In the genomic region with DNA sequence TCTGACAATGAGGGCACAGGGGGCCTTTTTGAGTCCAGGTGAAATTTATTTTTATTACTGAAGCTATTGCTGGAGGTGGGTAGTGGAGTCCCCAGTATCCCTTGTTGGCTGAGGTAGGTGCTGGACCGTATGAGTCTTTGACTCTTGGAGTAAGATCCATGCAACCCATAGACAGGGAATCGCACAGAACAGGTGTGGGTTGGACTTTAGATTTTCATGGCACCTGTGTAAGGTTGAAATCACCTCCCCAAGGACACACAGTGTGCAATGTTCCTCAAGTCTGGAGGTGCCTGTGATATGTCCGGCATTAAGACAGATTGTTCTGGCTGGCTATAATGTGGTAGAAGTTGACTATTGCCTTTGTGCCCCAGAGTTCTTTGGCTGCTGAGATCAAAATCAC, we compare ENCODE assay signal across 36 cellular contexts. TPM values are rescaled to one million over a fixed set of nuclear protein-coding genes. Genes with fewer than 3 reads are reported as not detected.
"Had no signal": no experiment of that assay in that cellular context is flagged by ENCODE, and none has a peak within 500 bp of the region (broad histone marks: within the 10 kb centered on the region; RNA-seq: fewer than 3 reads in every experiment).

No MANE protein-coding gene starts in this region.

- H3K9me3 ChIP-seq: adrenal gland had no signal

- H3K36me3 ChIP-seq: adrenal gland, cardiac muscle cell had no signal

- H3K27ac ChIP-seq: adrenal gland, cardiac muscle cell, VCaP had no signal

- H3K4me3 ChIP-seq: adrenal gland, cardiac muscle cell had no signal

- ATAC-seq: activated CD8-positive, alpha-beta T cell treated with anti-CD3 and anti-CD28 coated beads for 36 hours; activated naive CD4-positive, alpha-beta T cell treated with anti-CD3 and anti-CD28 coated beads, Interleukin-2, amount 50 U/mL, for 72 hours; activated T-cell treated with anti-CD3 and anti-CD28 coated beads, Interleukin-2, amount 50 U/mL, for 4 hours; activated T-cell treated with anti-CD3 and anti-CD28 coated beads, Interleukin-2, amount 50 U/mL, for 72 hours; activated T-helper 17 cell treated with anti-CD3 and anti-CD28 coated beads, Interleukin-2, amount 50 U/mL, for 72 hours had no signal

- H3K27me3 ChIP-seq: adrenal gland, cardiac muscle cell had no signal

- H3K4me1 ChIP-seq: adrenal gland had no signal

- DNase-seq: activated B cell treated with CpG ODN at 0.5 μM for 24 hours; activated CD4-positive, alpha-beta memory T cell treated with anti-CD3 and anti-CD28 coated beads for 36 hours; activated CD4-positive, alpha-beta T cell treated with anti-CD3 and anti-CD28 coated beads for 4 hours; activated CD4-positive, alpha-beta T cell treated with anti-CD3 and anti-CD28 coated beads, Interleukin-2, amount 50 U/mL, for 1 hour; activated CD4-positive, alpha-beta T cell treated with anti-CD3 and anti-CD28 coated beads, Interleukin-2, amount 50 U/mL, for 4 hours; activated CD4-positive, CD25-positive, alpha-beta regulatory T cell treated with anti-CD3 and anti-CD28 coated beads, Interleukin-2, amount 50 U/mL, for 72 hours; activated CD8-positive, alpha-beta memory T cell treated with anti-CD3 and anti-CD28 coated beads, Interleukin-2, amount 50 U/mL, for 4 hours; activated CD8-positive, alpha-beta T cell treated with anti-CD3 and anti-CD28 coated beads for 36 hours; activated effector memory CD4-positive, alpha-beta T cell treated with anti-CD3 and anti-CD28 coated beads, Interleukin-2, amount 50 U/mL, for 16 hours; activated gamma-delta T cell treated with Interleukin-2 at 50 U/mL for 16 hours; activated naive CD4-positive, alpha-beta T cell; activated naive CD4-positive, alpha-beta T cell treated with anti-CD3 and anti-CD28 coated beads for 36 hours; activated naive CD4-positive, alpha-beta T cell treated with anti-CD3 and anti-CD28 coated beads, Interleukin-2, amount 50 U/mL, for 16 hours; activated naive CD8-positive, alpha-beta T cell treated with anti-CD3 and anti-CD28 coated beads for 36 hours; activated T-cell treated with anti-CD3 and anti-CD28 coated beads for 4 hours; activated T-cell treated with anti-CD3 and anti-CD28 coated beads, Interleukin-2, amount 50 U/mL, for 1 hour; activated T-cell treated with anti-CD3 and anti-CD28 coated beads, Interleukin-2, amount 50 U/mL, for 4 hours; activated T-cell treated with anti-CD3 and anti-CD28 coated beads, Interleukin-2, amount 50 U/mL, for 72 hours; adrenal gland; amniotic stem cell; aorta; caudate nucleus; cerebellar nuclear complex; T-helper 1 cell; T-helper 2 cell; T-helper 9 cell had no signal

RNA-seq across cellular contexts. Expression of gene MKRN3, which starts 23.5 kb away (rescaled TPM):
- total RNA-seq: astrocyte, bronchial epithelial cell, cardiac muscle cell, chondrocyte had no signal

RNA-seq across cellular contexts. Expression of gene MAGEL2, which starts 58.7 kb away (rescaled TPM):
- total RNA-seq: activated B cell treated with CpG ODN at 0.5 μM for 24 hours; activated CD4-positive, alpha-beta memory T cell treated with anti-CD3 and anti-CD28 coated beads for 36 hours; activated CD4-positive, alpha-beta T cell treated with anti-CD3 and anti-CD28 coated beads, Interleukin-2, amount 10 ng/mL, durations not matched to agents 24 days and 14 days; activated CD8-positive, alpha-beta memory T cell treated with anti-CD3 and anti-CD28 coated beads for 36 hours; activated CD8-positive, alpha-beta T cell treated with anti-CD3 and anti-CD28 coated beads for 36 hours; activated naive CD4-positive, alpha-beta T cell treated with anti-CD3 and anti-CD28 coated beads for 36 hours; activated naive CD4-positive, alpha-beta T cell treated with anti-CD3 and anti-CD28 coated beads, Interleukin-2, amount 50 U/mL, for 72 hours; activated naive CD8-positive, alpha-beta T cell treated with anti-CD3 and anti-CD28 coated beads for 36 hours; activated T-cell treated with anti-CD3 and anti-CD28 coated beads, Interleukin-2, amount 50 U/mL, for 4 hours; activated T-cell treated with anti-CD3 and anti-CD28 coated beads, Interleukin-2, amount 50 U/mL, for 72 hours; activated T-helper 1 cell treated with anti-CD3 and anti-CD28 coated beads, Interleukin-12 subunit alpha, Interleukin-12 subunit beta, Interleukin-2, Interleukin-4 antibody, amounts not matched to agents 30 ng/mL and 10 ng/mL and 1 ng/mL, durations not matched to agents 14 hours and 24 hours and 36 hours; activated T-helper 17 cell treated with anti-CD3 and anti-CD28 coated beads, Interleukin-2, amount 50 U/mL, for 72 hours; bronchial epithelial cell had no signal
